ENCODE assay signal across 22 cellular contexts in the genomic region with DNA sequence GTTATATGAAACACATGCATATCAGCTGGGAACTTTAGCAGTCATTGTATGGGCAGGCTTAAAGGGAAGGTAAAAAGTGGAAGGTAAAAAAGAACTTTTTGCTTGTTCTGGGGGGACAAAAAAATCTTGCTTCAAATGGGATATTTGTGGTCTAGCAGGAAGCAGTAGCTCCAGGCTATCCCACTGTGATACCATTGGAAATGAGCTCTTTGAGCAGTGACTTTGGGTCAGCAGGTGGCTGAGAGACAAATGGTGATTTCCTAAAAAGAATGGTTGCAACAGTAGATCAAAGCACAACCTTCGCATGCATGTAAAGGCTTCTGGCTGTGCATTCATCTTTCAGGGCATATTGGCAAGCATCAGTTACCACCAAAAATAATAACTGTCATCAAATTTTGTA.
DNase-seq lines count a peak whose midpoint lies in the region; FAIRE-seq and TF ChIP-seq lines count a peak whose summit lies in the region.
"Had no signal": no experiment of that assay in that cellular context is flagged by ENCODE, and none has a peak within 500 bp of the region (broad histone marks: within the 10 kb centered on the region; RNA-seq: fewer than 3 reads in every experiment).

No MANE protein-coding gene starts in this region.

- H3K9me3 ChIP-seq in NT2/D1 (ENCODE audit: insufficient read depth, low read length) (no peaks in the 10 kb centered on the region), H1 (ENCODE audit: insufficient read depth in 2 of 2, low read depth in 1 of 2, low read length in 1 of 2) (no peaks in the 10 kb centered on the region), vagina (no peaks in the 10 kb centered on the region)
- H3K9me3 ChIP-seq: Caco-2 had no signal

- H2BK5ac ChIP-seq in H1 (ENCODE audit: low read depth, low read length) (no peak overlapping the region), mesendoderm (ENCODE audit: low read length) (no peak overlapping the region)

- H3K18ac ChIP-seq in H1 (ENCODE audit: extremely low read depth, low read length) (no peak overlapping the region), mesendoderm (ENCODE audit: low read length) (no peak overlapping the region)

- no peak for TF ChIP-seq POLR2A in H1 (IDR thresholded peaks at IDR 0.05; ENCODE audit: control extremely low read depth in 1 of 2, low read depth in 2 of 2, low read length in 2 of 2)
- no peak for TF ChIP-seq POLR2A in vagina (IDR thresholded peaks at IDR 0.05)

- no peak overlapping the region for H3K14ac ChIP-seq in H1 (ENCODE audit: insufficient read length)

- H3K36me3 ChIP-seq in NT2/D1 (ENCODE audit: insufficient read depth, insufficient read length, low read length): peaks cover 2% of the 10 kb centered on the region
- H3K36me3 ChIP-seq in H1 (ENCODE audit: control insufficient read depth in 2 of 4, insufficient read depth in 4 of 4, low read length in 3 of 4): no peaks in the 10 kb centered on the region
- no peaks in the 10 kb centered on the region for H3K36me3 ChIP-seq in mesendoderm (ENCODE audit: control insufficient read depth, insufficient read depth, low read length)
- no peaks in the 10 kb centered on the region for H3K36me3 ChIP-seq in vagina
- H3K36me3 ChIP-seq: BLaER1 had no signal

- H2AFZ ChIP-seq in H1 (ENCODE audit: low read length): no peak overlapping the region

- H3K27ac ChIP-seq in H1 (ENCODE audit: low read depth, low read length): no peak overlapping the region
- peak overlapping the region; percentile 36 for H3K27ac ChIP-seq in mesendoderm (ENCODE audit: low read depth, low read length)
- H3K27ac ChIP-seq in vagina: no peak overlapping the region
- H3K27ac ChIP-seq: 22Rv1, BLaER1, C4-2B had no signal

- H3K9ac ChIP-seq in NT2/D1 (ENCODE audit: insufficient read length, low read depth) (no peak overlapping the region), H1 (replicated peaks in 1 of 4; ENCODE audit: extremely low read depth in 1 of 4, low read depth in 3 of 4, low read length in 3 of 4) (no peak overlapping the region), mesendoderm (ENCODE audit: low read length) (no peak overlapping the region)
- H3K9ac ChIP-seq: BLaER1 had no signal

- intact Hi-C loops in vagina (cut with DNase I): no loop called here

- H2BK120ac ChIP-seq in H1 (replicated peaks; ENCODE audit: low read depth, low read length): no peak overlapping the region
- H2BK120ac ChIP-seq in mesendoderm (ENCODE audit: low read depth, low read length): no peak overlapping the region

- TF ChIP-seq CTCF in H1 (IDR thresholded peaks at IDR 0.05; ENCODE audit: control extremely low read depth in 1 of 3, insufficient read depth in 1 of 3, low read depth in 1 of 3, low read length in 3 of 3): no peak
- TF ChIP-seq CTCF in vagina (IDR thresholded peaks at IDR 0.05): no peak

- H3K4me2 ChIP-seq in H1 (ENCODE audit: insufficient read depth in 1 of 2, low read depth in 2 of 2, low read length in 2 of 2): no peak overlapping the region
- no peak overlapping the region for H3K4me2 ChIP-seq in mesendoderm (ENCODE audit: low read length)
- H3K4me2 ChIP-seq: BLaER1 had no signal

- 67% methylated on average over 1 of the region's 1 CpG; no CpG with 5 or more reads in 1 of the 2 experiments for WGBS in H1 (ENCODE audit: extremely low coverage in 1 of 2, insufficient coverage in 1 of 2, insufficient read length in 1 of 2, insufficient replicate concordance in 2 of 2, low coverage in 1 of 2, low lambda C conversion rate in 2 of 2, missing lambda C conversion rate in 1 of 2), 2 experiments
- WGBS in mesendoderm (ENCODE audit: extremely low coverage, insufficient coverage, low lambda C conversion rate): no CpG with 5 or more reads among the region's 1 CpG

- H2BK12ac ChIP-seq in H1 (ENCODE audit: low read depth, low read length): no peak overlapping the region

- peak; percentile 85 for FAIRE-seq in H1 (lab: Jason Lieb, UNC)
- FAIRE-seq: A204.1, GM12878, GM19239 had no signal

- POLR2A ChIA-PET in H1 (lab: Charles Lee; ENCODE audit: partially characterized antibody): no interaction called here

- no peak overlapping the region for H2BK20ac ChIP-seq in H1 (ENCODE audit: low read length)

- no peaks in the 10 kb centered on the region for H3K4me1 ChIP-seq in NT2/D1 (ENCODE audit: insufficient read depth, insufficient read length)
- no peaks in the 10 kb centered on the region for H3K4me1 ChIP-seq in H1 (replicated peaks in 1 of 4; ENCODE audit: control insufficient read depth in 3 of 4, insufficient read depth in 4 of 4, low read length in 3 of 4)
- H3K4me1 ChIP-seq in mesendoderm (ENCODE audit: control insufficient read depth, low read depth, low read length): no peaks in the 10 kb centered on the region
- H3K4me1 ChIP-seq in vagina: no peaks in the 10 kb centered on the region
- H3K4me1 ChIP-seq: BLaER1, Caco-2 had no signal

- no peak overlapping the region for H4K5ac ChIP-seq in H1 (ENCODE audit: insufficient read length, low read depth, low read length)
- no peak overlapping the region for H4K5ac ChIP-seq in mesendoderm (ENCODE audit: low read length)

- H3K79me2 ChIP-seq in H1 (ENCODE audit: control insufficient read depth in 1 of 2, insufficient read depth in 2 of 2, low read length in 2 of 2) (no peaks in the 10 kb centered on the region), mesendoderm (ENCODE audit: control insufficient read depth, insufficient read depth, low read length) (no peaks in the 10 kb centered on the region)

- peaks cover 2% of the 10 kb centered on the region; the same call in 1 of the 2 replicates for H3K23me2 ChIP-seq in H1 (ENCODE audit: low read depth, low read length)

- no peaks in the 10 kb centered on the region for H3K79me1 ChIP-seq in H1 (ENCODE audit: low read depth, low read length)
- no peaks in the 10 kb centered on the region for H3K79me1 ChIP-seq in mesendoderm (ENCODE audit: low read length)

- TF ChIP-seq EP300 in H1 (IDR thresholded peaks at IDR 0.05; ENCODE audit: borderline replicate concordance in 1 of 2, low read depth in 2 of 2, low read length in 2 of 2): no peak

- DNase-seq in ELF-1 (ENCODE audit: low read depth, low spot score): peak; percentile 27
- peak; percentile 20 for DNase-seq in NT2/D1 (ENCODE audit: low read depth, low spot score)
- DNase-seq in H1 (ENCODE audit: low read depth in 1 of 2, low spot score in 2 of 2): no peak
- DNase-seq in mesendoderm: peak; percentile 54
- no peak for DNase-seq in vagina (ENCODE audit: extremely low spot score in 2 of 2)
- DNase-seq in HuH-7 (ENCODE audit: low spot score): no peak
- no peak for DNase-seq in NCI-H1092 treated with DMSO at 0.1 percent for 48 hours (lab: John Stamatoyannopoulos, UW)
- DNase-seq: Caco-2; CD4-positive, CD25-positive, alpha-beta regulatory T cell; CD8-positive, alpha-beta T cell; DMS153; DND-41; GDM1; GOT3; H7; HCEC 1CT had no signal

- H3K56ac ChIP-seq in H1 (replicated peaks; ENCODE audit: insufficient read length, low read depth, low read length) (no peak overlapping the region), mesendoderm (ENCODE audit: low read length) (no peak overlapping the region)

- H3K23ac ChIP-seq in H1 (ENCODE audit: insufficient read length) (no peak overlapping the region), mesendoderm (ENCODE audit: low read length) (no peak overlapping the region)

- CTCF ChIA-PET in H1 (lab: Charles Lee; ENCODE audit: partially characterized antibody): interaction anchor here (0.9 kb wide), 1 partner anchor 156 kb away, joined by 3 read pairs; no protein-coding TSS in a partner anchor

- no peak overlapping the region for H2BK15ac ChIP-seq in H1 (ENCODE audit: low read length)
- no peak overlapping the region for H2BK15ac ChIP-seq in mesendoderm (replicated peaks; ENCODE audit: low read depth)

- peaks cover 0 to 1% of the 10 kb centered on the region in 2 experiments for H4K20me1 ChIP-seq in H1 (replicated peaks in 1 of 2; ENCODE audit: control insufficient read depth in 1 of 2, insufficient read depth in 2 of 2, low read length in 2 of 2)

- H3K4ac ChIP-seq in H1 (replicated peaks; ENCODE audit: insufficient read length, low read depth, low read length) (no peak overlapping the region), mesendoderm (ENCODE audit: low read depth, low read length) (no peak overlapping the region)

- no peak overlapping the region for H4K91ac ChIP-seq in H1 (replicated peaks; ENCODE audit: insufficient read length, low read length)

- H4K8ac ChIP-seq in H1 (ENCODE audit: extremely low read depth, insufficient read depth, low read length) (no peak overlapping the region), mesendoderm (ENCODE audit: low read depth, low read length) (no peak overlapping the region)

- no peaks in the 10 kb centered on the region for H3K27me3 ChIP-seq in NT2/D1 (ENCODE audit: insufficient read depth, insufficient read length)
- H3K27me3 ChIP-seq in H1 (replicated peaks in 1 of 4; ENCODE audit: control insufficient read depth in 3 of 4, extremely low read depth in 1 of 4, insufficient read depth in 3 of 4, low read length in 3 of 4): no peaks in the 10 kb centered on the region
- H3K27me3 ChIP-seq in mesendoderm (ENCODE audit: insufficient read depth, low read length, poor library complexity): no peaks in the 10 kb centered on the region
- H3K27me3 ChIP-seq in vagina: no peaks in the 10 kb centered on the region

- no peak overlapping the region for H3K4me3 ChIP-seq in NT2/D1 (ENCODE audit: insufficient read length, low read depth)
- H3K4me3 ChIP-seq in H1 (ENCODE audit: extremely low read depth in 1 of 4, insufficient read depth in 2 of 4, low read depth in 3 of 4, low read length in 4 of 4): no peak overlapping the region
- H3K4me3 ChIP-seq in mesendoderm (ENCODE audit: low read length): no peak overlapping the region
- H3K4me3 ChIP-seq in vagina: no peak overlapping the region
- H3K4me3 ChIP-seq: BLaER1, GM12878 had no signal

- TF ChIP-seq RAD21 in H1 (IDR thresholded peaks at IDR 0.05 in 1 of 2, conservative IDR thresholded peaks at IDR 0.05 in 1 of 2; ENCODE audit: low read depth in 2 of 2, low read length in 2 of 2): no peak

- H2AK5ac ChIP-seq in H1 (ENCODE audit: low read depth, low read length) (no peak overlapping the region), mesendoderm (ENCODE audit: low read length) (no peak overlapping the region)

TF ChIP-seq in H1, 55 proteins besides CTCF, POLR2A, EP300 and RAD21:
- TF ChIP-seq TAF1 (IDR thresholded peaks at IDR 0.05; ENCODE audit: low read depth, low read length) (no peak), SIX5 (IDR thresholded peaks at IDR 0.05; ENCODE audit: low read depth, low read length) (no peak)

Comparison
In these comparisons a context has a peak if more than half of its experiments do, and no peak if none do; other contexts are left out.
1. DNase-seq: peak in ELF-1 (single experiment), NT2/D1 (single experiment) and mesendoderm (single experiment); none in H1 (0 of 2), vagina (0 of 2), HuH-7 (single experiment) and NCI-H1092 treated with DMSO at 0.1 percent for 48 hours (single experiment).